1 cellular context compared by ENCODE assay signal in genomic region chr22:20771918-20772625, GRCh38.
TF ChIP-seq lines count a peak whose summit lies in the region.

No MANE protein-coding gene starts in this region.

TF ChIP-seq in HCT116, 20 proteins besides CTCF, POLR2A, EP300 and RAD21:
- no peak for TF ChIP-seq ZNF274 (IDR thresholded peaks at IDR 0.05; ENCODE audit: low read depth, low read length)
- no peak for TF ChIP-seq SIN3A (IDR thresholded peaks at IDR 0.05; ENCODE audit: low read depth)
- TF ChIP-seq ATF3 (IDR thresholded peaks at IDR 0.05), result no peak
- TF ChIP-seq SP1 (IDR thresholded peaks at IDR 0.05; ENCODE audit: low read depth), result no peak
- TF ChIP-seq EGR1 (IDR thresholded peaks at IDR 0.05; ENCODE audit: low read depth), result no peak
- TF ChIP-seq REST (IDR thresholded peaks at IDR 0.05; ENCODE audit: low read depth), result no peak
- no peak for TF ChIP-seq EZH2phosphoT487 (IDR thresholded peaks at IDR 0.05; ENCODE audit: borderline replicate concordance)
- TF ChIP-seq CEBPB (IDR thresholded peaks at IDR 0.05; ENCODE audit: low read depth), result no peak
- TF ChIP-seq YY1 (IDR thresholded peaks at IDR 0.05; ENCODE audit: extremely low read depth, insufficient replicate concordance, low read depth, low read length), result no peak
- TF ChIP-seq JUND (IDR thresholded peaks at IDR 0.05), result no peak
- TF ChIP-seq ZBTB33 (IDR thresholded peaks at IDR 0.05; ENCODE audit: extremely low read depth, insufficient replicate concordance, low read length), result no peak
- TF ChIP-seq SRF (IDR thresholded peaks at IDR 0.05; ENCODE audit: low read depth), result no peak
- TF ChIP-seq CBX3 (IDR thresholded peaks at IDR 0.05; ENCODE audit: low read depth), result no peak
